Comparison of ENCODE assay signal across 1 cellular context in genomic region chr3:55857635-55858034, GRCh38.
TF ChIP-seq lines count a peak whose summit lies in the region.

No MANE protein-coding gene starts in this region.

TF ChIP-seq in IMR-90, 13 proteins besides CTCF, POLR2A, EP300 and RAD21 (continued from another document):
- TF ChIP-seq BHLHE40 (IDR thresholded peaks at IDR 0.05; ENCODE audit: low read depth, low read length) (no peak), MXI1 (IDR thresholded peaks at IDR 0.05; ENCODE audit: borderline replicate concordance, low read depth, low read length) (no peak), RCOR1 (IDR thresholded peaks at IDR 0.05; ENCODE audit: insufficient replicate concordance, low read length) (no peak), CHD1 (IDR thresholded peaks at IDR 0.05; ENCODE audit: low read depth, low read length) (no peak), CEBPB (IDR thresholded peaks at IDR 0.05; ENCODE audit: low read depth, low read length) (no peak)
